10 cellular contexts compared by ENCODE assay signal in the genomic region with DNA sequence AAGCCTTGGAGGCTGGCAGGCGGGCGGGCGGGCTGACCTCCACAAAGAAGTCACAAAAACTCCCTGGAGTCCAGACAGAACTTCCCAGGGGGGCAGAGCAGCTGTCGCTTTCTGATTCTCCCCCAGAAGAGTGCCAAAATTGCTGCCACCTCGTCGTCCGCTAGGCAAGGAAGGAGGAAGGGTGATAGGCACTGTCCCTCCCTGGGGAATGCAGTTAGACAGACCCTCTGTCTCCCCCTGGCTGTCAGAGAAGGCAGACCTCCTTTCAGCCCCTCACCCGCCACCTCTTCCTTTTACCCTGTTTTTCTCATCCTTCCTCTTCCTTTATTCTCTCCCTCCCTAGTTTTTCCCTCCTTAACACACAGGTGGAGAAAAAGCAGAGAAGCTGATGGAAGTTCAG. TPM values are rescaled to one million over a fixed set of nuclear protein-coding genes. Genes with fewer than 3 reads are reported as not detected.
DNase-seq lines count a peak whose midpoint lies in the region; ATAC-seq and TF ChIP-seq lines count a peak whose summit lies in the region.
"Had no signal": no experiment of that assay in that cellular context is flagged by ENCODE, and none has a peak within 500 bp of the region (broad histone marks: within the 10 kb centered on the region; RNA-seq: fewer than 3 reads in every experiment).

No MANE protein-coding gene starts in this region.

- no peak overlapping the region for H3K4me3 Mint-ChIP-seq in activated naive CD8-positive, alpha-beta T cell treated with anti-CD3 and anti-CD28 coated beads for 36 hours
- H3K4me3 Mint-ChIP-seq in endothelial cell (ENCODE audit: unreplicated experiment) = no peak overlapping the region
- H3K4me3 Mint-ChIP-seq: activated CD4-positive, alpha-beta memory T cell treated with anti-CD3 and anti-CD28 coated beads for 36 hours had no signal

- no peaks in the 10 kb centered on the region for H3K4me1 Mint-ChIP-seq in activated naive CD8-positive, alpha-beta T cell treated with anti-CD3 and anti-CD28 coated beads for 36 hours
- peaks cover 26% of the 10 kb centered on the region for H3K4me1 Mint-ChIP-seq in endothelial cell (ENCODE audit: unreplicated experiment)

- H3K4me3 ChIP-seq in AG10803 (ENCODE audit: low read length) = no peak overlapping the region
- H3K4me3 ChIP-seq: lung had no signal

- no peaks in the 10 kb centered on the region for H3K9me3 Mint-ChIP-seq in activated naive CD8-positive, alpha-beta T cell treated with anti-CD3 and anti-CD28 coated beads for 36 hours
- no peaks in the 10 kb centered on the region for H3K9me3 Mint-ChIP-seq in endothelial cell (ENCODE audit: unreplicated experiment)
- H3K9me3 Mint-ChIP-seq: activated CD4-positive, alpha-beta memory T cell treated with anti-CD3 and anti-CD28 coated beads for 36 hours had no signal

- no peak for ATAC-seq in foreskin keratinocyte

- DNase-seq in AG10803 (ENCODE audit: low read depth) (no peak), NCI-H82 treated with DMSO at 0.1 percent for 48 hours (lab: John Stamatoyannopoulos, UW; ENCODE audit: unreplicated experiment) (peak; percentile 3), foreskin keratinocyte (no peak), LoVo (ENCODE audit: low spot score) (no peak), MV-4-11 (lab: John Stamatoyannopoulos, UW) (no peak), endothelial cell (ENCODE audit: low spot score) (no peak)
- no peak for DNase-seq in activated naive CD8-positive, alpha-beta T cell treated with anti-CD3 and anti-CD28 coated beads for 36 hours
- DNase-seq: activated CD4-positive, alpha-beta memory T cell treated with anti-CD3 and anti-CD28 coated beads for 36 hours had no signal

- TF ChIP-seq CTCF in AG10803 (conservative IDR thresholded peaks at IDR 0.05; ENCODE audit: low read length) = peak; percentile 18
- TF ChIP-seq CTCF in GM12873 (IDR thresholded peaks at IDR 0.05; ENCODE audit: insufficient read depth, low read depth, low read length, missing control alignments) = peak; percentile 63
- peak; percentile 29 for TF ChIP-seq CTCF in foreskin keratinocyte (conservative IDR thresholded peaks at IDR 0.05)
- no peak for TF ChIP-seq CTCF in endothelial cell (IDR thresholded peaks at IDR 0.05; ENCODE audit: unreplicated experiment)

- no peaks in the 10 kb centered on the region for H3K27me3 ChIP-seq in foreskin keratinocyte

- H3K27ac ChIP-seq in foreskin keratinocyte = no peak overlapping the region

- H3K36me3 Mint-ChIP-seq in activated naive CD8-positive, alpha-beta T cell treated with anti-CD3 and anti-CD28 coated beads for 36 hours = no peaks in the 10 kb centered on the region
- peaks cover 7% of the 10 kb centered on the region for H3K36me3 Mint-ChIP-seq in endothelial cell (ENCODE audit: low read depth, unreplicated experiment)
- H3K36me3 Mint-ChIP-seq: activated CD4-positive, alpha-beta memory T cell treated with anti-CD3 and anti-CD28 coated beads for 36 hours had no signal

- H3K27ac Mint-ChIP-seq in activated naive CD8-positive, alpha-beta T cell treated with anti-CD3 and anti-CD28 coated beads for 36 hours = no peak overlapping the region
- no peak overlapping the region for H3K27ac Mint-ChIP-seq in endothelial cell (ENCODE audit: unreplicated experiment)
- H3K27ac Mint-ChIP-seq: activated CD4-positive, alpha-beta memory T cell treated with anti-CD3 and anti-CD28 coated beads for 36 hours had no signal

- H3K4me1 ChIP-seq in foreskin keratinocyte = no peaks in the 10 kb centered on the region

- H3K27me3 Mint-ChIP-seq in activated naive CD8-positive, alpha-beta T cell treated with anti-CD3 and anti-CD28 coated beads for 36 hours = peaks cover 21% of the 10 kb centered on the region
- no peaks in the 10 kb centered on the region for H3K27me3 Mint-ChIP-seq in endothelial cell (ENCODE audit: unreplicated experiment)

RNA-seq across cellular contexts. Expression of gene GRIN2B, which starts 18.7 kb away (rescaled TPM):
- total RNA-seq in foreskin keratinocyte (not detected in 2 replicates), endothelial cell (ENCODE audit: unreplicated experiment) (2.4 TPM)
- not detected in 2 replicates for polyA plus RNA-seq in foreskin keratinocyte
- not detected for total RNA-seq in activated naive CD8-positive, alpha-beta T cell treated with anti-CD3 and anti-CD28 coated beads for 36 hours
- total RNA-seq: activated CD4-positive, alpha-beta memory T cell treated with anti-CD3 and anti-CD28 coated beads for 36 hours had no signal
